1 cellular context compared by ENCODE assay signal in the genomic region with DNA sequence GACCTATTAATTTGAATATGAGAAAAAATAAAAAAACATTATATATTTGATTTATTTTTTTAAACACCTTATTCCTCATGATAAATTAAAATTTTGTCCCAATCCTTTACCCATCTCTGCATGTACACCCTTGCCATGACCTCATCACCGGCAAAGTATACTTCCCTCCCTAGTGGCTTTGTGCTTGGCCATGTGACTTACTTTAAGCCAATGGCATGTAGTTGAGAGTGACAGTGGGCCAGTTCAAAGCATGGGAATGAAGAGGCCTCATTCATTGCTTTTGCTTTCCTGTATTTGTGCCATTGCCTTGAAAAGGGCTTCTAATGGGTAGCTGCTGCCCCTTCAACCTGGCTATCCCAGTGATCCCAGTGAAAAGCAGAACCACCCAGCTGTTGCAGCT.
TF ChIP-seq lines count a peak whose summit lies in the region.

No MANE protein-coding gene starts in this region.

TF ChIP-seq in K562, 482 proteins besides CTCF, POLR2A, EP300 and RAD21 (continued from another document):
- TF ChIP-seq, protein P1, sequence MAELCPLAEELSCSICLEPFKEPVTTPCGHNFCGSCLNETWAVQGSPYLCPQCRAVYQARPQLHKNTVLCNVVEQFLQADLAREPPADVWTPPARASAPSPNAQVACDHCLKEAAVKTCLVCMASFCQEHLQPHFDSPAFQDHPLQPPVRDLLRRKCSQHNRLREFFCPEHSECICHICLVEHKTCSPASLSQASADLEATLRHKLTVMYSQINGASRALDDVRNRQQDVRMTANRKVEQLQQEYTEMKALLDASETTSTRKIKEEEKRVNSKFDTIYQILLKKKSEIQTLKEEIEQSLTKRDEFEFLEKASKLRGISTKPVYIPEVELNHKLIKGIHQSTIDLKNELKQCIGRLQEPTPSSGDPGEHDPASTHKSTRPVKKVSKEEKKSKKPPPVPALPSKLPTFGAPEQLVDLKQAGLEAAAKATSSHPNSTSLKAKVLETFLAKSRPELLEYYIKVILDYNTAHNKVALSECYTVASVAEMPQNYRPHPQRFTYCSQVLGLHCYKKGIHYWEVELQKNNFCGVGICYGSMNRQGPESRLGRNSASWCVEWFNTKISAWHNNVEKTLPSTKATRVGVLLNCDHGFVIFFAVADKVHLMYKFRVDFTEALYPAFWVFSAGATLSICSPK (IDR thresholded peaks at IDR 0.05; ENCODE audit: borderline replicate concordance) = no peak
- TF ChIP-seq, protein P2, sequence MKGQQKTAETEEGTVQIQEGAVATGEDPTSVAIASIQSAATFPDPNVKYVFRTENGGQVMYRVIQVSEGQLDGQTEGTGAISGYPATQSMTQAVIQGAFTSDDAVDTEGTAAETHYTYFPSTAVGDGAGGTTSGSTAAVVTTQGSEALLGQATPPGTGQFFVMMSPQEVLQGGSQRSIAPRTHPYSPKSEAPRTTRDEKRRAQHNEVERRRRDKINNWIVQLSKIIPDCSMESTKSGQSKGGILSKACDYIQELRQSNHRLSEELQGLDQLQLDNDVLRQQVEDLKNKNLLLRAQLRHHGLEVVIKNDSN (CRISPR knock-in tag; IDR thresholded peaks at IDR 0.05) = peak; percentile 79
- TF ChIP-seq CBFB (CRISPR knock-in tag; IDR thresholded peaks at IDR 0.05) (no peak), GABPB2 (CRISPR knock-in tag; conservative IDR thresholded peaks at IDR 0.05) (no peak), NFYB (IDR thresholded peaks at IDR 0.05; ENCODE audit: extremely low read depth, insufficient read length) (peak; percentile 48), L3MBTL2 (IDR thresholded peaks at IDR 0.05) (peak; percentile 29; the same call in 1 of the 2 replicates), CXXC5 (CRISPR knock-in tag; IDR thresholded peaks at IDR 0.05) (no peak), NCOA1 (IDR thresholded peaks at IDR 0.05; ENCODE audit: low read depth) (no peak), TEAD2 (tag; IDR thresholded peaks at IDR 0.05) (no peak), TBL1XR1 (IDR thresholded peaks at IDR 0.05; ENCODE audit: low read length in 2 of 2) (no peak), FOXA3 (CRISPR knock-in tag; conservative IDR thresholded peaks at IDR 0.05 in 1 of 2, IDR thresholded peaks at IDR 0.05 in 1 of 2) (no peak), ATF7 (IDR thresholded peaks at IDR 0.05) (no peak), XRCC3 (IDR thresholded peaks at IDR 0.05) (no peak), ADNP (tag; IDR thresholded peaks at IDR 0.05) (no peak), HLTF (IDR thresholded peaks at IDR 0.05) (no peak), RAD51 (IDR thresholded peaks at IDR 0.05; ENCODE audit: borderline replicate concordance, low read depth) (peak; percentile 54; the same call in 1 of the 2 replicates), TRIM28 (IDR thresholded peaks at IDR 0.05) (no peak), PRPF4 (IDR thresholded peaks at IDR 0.05; ENCODE audit: insufficient read depth, low read depth, low read length, poor library complexity, severe bottlenecking) (no peak), NRF1 (conservative IDR thresholded peaks at IDR 0.05 in 1 of 2, IDR thresholded peaks at IDR 0.05 in 1 of 2) (no peak), ZNF764 (CRISPR knock-in tag; IDR thresholded peaks at IDR 0.05; ENCODE audit: low read depth) (no peak), ZNF707 (CRISPR knock-in tag; conservative IDR thresholded peaks at IDR 0.05) (no peak)
- TF ChIP-seq, protein P3, sequence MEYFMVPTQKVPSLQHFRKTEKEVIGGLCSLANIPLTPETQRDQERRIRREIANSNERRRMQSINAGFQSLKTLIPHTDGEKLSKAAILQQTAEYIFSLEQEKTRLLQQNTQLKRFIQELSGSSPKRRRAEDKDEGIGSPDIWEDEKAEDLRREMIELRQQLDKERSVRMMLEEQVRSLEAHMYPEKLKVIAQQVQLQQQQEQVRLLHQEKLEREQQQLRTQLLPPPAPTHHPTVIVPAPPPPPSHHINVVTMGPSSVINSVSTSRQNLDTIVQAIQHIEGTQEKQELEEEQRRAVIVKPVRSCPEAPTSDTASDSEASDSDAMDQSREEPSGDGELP (CRISPR knock-in tag; IDR thresholded peaks at IDR 0.05; ENCODE audit: borderline replicate concordance) = no peak
- TF ChIP-seq, protein P4, sequence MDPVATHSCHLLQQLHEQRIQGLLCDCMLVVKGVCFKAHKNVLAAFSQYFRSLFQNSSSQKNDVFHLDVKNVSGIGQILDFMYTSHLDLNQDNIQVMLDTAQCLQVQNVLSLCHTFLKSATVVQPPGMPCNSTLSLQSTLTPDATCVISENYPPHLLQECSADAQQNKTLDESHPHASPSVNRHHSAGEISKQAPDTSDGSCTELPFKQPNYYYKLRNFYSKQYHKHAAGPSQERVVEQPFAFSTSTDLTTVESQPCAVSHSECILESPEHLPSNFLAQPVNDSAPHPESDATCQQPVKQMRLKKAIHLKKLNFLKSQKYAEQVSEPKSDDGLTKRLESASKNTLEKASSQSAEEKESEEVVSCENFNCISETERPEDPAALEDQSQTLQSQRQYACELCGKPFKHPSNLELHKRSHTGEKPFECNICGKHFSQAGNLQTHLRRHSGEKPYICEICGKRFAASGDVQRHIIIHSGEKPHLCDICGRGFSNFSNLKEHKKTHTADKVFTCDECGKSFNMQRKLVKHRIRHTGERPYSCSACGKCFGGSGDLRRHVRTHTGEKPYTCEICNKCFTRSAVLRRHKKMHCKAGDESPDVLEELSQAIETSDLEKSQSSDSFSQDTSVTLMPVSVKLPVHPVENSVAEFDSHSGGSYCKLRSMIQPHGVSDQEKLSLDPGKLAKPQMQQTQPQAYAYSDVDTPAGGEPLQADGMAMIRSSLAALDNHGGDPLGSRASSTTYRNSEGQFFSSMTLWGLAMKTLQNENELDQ (CRISPR knock-in tag; IDR thresholded peaks at IDR 0.05; ENCODE audit: borderline replicate concordance) = no peak
- TF ChIP-seq, protein P5, sequence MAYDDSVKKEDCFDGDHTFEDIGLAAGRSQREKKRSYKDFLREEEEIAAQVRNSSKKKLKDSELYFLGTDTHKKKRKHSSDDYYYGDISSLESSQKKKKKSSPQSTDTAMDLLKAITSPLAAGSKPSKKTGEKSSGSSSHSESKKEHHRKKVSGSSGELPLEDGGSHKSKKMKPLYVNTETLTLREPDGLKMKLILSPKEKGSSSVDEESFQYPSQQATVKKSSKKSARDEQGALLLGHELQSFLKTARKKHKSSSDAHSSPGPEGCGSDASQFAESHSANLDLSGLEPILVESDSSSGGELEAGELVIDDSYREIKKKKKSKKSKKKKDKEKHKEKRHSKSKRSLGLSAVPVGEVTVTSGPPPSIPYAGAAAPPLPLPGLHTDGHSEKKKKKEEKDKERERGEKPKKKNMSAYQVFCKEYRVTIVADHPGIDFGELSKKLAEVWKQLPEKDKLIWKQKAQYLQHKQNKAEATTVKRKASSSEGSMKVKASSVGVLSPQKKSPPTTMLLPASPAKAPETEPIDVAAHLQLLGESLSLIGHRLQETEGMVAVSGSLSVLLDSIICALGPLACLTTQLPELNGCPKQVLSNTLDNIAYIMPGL (CRISPR knock-in tag; IDR thresholded peaks at IDR 0.05) = no peak
